Comparison of ENCODE assay signal across 8 cellular contexts in the genomic region with DNA sequence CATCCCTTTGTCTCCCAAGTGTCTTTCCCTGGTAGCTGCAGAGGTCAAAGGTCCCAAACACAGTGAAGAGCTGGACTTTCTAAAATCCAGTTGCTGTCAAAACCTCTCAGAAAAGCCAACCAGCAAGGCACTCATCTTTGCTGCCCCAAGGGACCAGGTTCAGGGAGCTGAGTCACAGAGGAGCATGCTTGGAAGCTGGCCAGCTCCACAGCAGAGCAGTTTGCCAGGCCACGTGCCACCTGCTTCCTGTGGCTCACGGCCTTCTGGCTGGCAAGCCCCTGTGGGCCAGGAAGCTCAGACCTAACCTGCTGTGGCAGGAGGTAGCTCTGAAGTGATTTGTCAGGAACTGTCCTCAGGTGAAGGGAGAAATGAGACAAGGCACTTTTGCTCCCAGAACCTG. TPM values are rescaled to one million over a fixed set of nuclear protein-coding genes. Genes with fewer than 3 reads are reported as not detected.
DNase-seq lines count a peak whose midpoint lies in the region; ATAC-seq and TF ChIP-seq lines count a peak whose summit lies in the region.

No MANE protein-coding gene starts in this region.

- H3K4me1 ChIP-seq in DOHH2 (ENCODE audit: control insufficient read depth, low read length) (peaks cover 77% of the 10 kb centered on the region), uterus (peaks cover 0 to 3% of the 10 kb centered on the region in 2 donors)
- H3K4me1 ChIP-seq in naive thymus-derived CD4-positive, alpha-beta T cell (ENCODE audit: control insufficient read depth in 2 of 2, insufficient read depth in 2 of 2, low read length in 2 of 2) = peaks cover 30 to 50% of the 10 kb centered on the region in 2 donors

- H3K36me3 ChIP-seq in DOHH2 (ENCODE audit: control insufficient read depth, low read length) (peaks cover 65% of the 10 kb centered on the region), uterus (no peaks in the 10 kb centered on the region)
- H3K36me3 ChIP-seq in naive thymus-derived CD4-positive, alpha-beta T cell (ENCODE audit: control insufficient read depth in 2 of 3, insufficient read depth in 3 of 3, low read length in 3 of 3) = peaks cover 38 to 45% (median 38%) of the 10 kb centered on the region in 3 experiments

- H3F3A ChIP-seq in DOHH2 (ENCODE audit: control insufficient read depth, insufficient read depth) = peaks cover 12% of the 10 kb centered on the region

- no peak overlapping the region for H3K4me3 ChIP-seq in DOHH2 (ENCODE audit: low read length)
- no peak overlapping the region for H3K4me3 ChIP-seq in naive thymus-derived CD4-positive, alpha-beta T cell (ENCODE audit: low read length)
- no peak overlapping the region for H3K4me3 ChIP-seq in uterus

- H3K27me3 ChIP-seq in DOHH2 (ENCODE audit: control insufficient read depth, low read length) = no peaks in the 10 kb centered on the region
- H3K27me3 ChIP-seq in naive thymus-derived CD4-positive, alpha-beta T cell (ENCODE audit: control insufficient read depth in 2 of 2, insufficient read depth in 2 of 2, low read length in 2 of 2) = no peaks in the 10 kb centered on the region
- H3K27me3 ChIP-seq in uterus = no peaks in the 10 kb centered on the region

- H3K27me3 Mint-ChIP-seq in naive thymus-derived CD4-positive, alpha-beta T cell = no peaks in the 10 kb centered on the region

- no peaks in the 10 kb centered on the region for H3K9me3 ChIP-seq in DOHH2 (ENCODE audit: control insufficient read depth, insufficient read depth, low read length)
- no peaks in the 10 kb centered on the region for H3K9me3 ChIP-seq in naive thymus-derived CD4-positive, alpha-beta T cell (ENCODE audit: control insufficient read depth in 2 of 3, low read length in 3 of 3)
- H3K9me3 ChIP-seq in uterus = no peaks in the 10 kb centered on the region

- peak overlapping the region in 8 of 9 donors; percentile 34 to 98 (median 88) for H3K27ac Mint-ChIP-seq in naive thymus-derived CD4-positive, alpha-beta T cell

- TF ChIP-seq POLR2A in uterus (IDR thresholded peaks at IDR 0.05) = no peak

- peaks cover 26 to 79% (median 68%) of the 10 kb centered on the region in 7 donors for H3K4me1 Mint-ChIP-seq in naive thymus-derived CD4-positive, alpha-beta T cell

- H3K36me3 Mint-ChIP-seq in naive thymus-derived CD4-positive, alpha-beta T cell = peaks cover 1 to 38% (median 25%) of the 10 kb centered on the region in 5 donors

- H4K20me1 ChIP-seq in DOHH2 (ENCODE audit: control insufficient read depth, insufficient read depth, low read depth, low read length) = no peaks in the 10 kb centered on the region

- intact Hi-C loops in naive thymus-derived CD4-positive, alpha-beta T cell (cut with micrococcal nuclease) = no loop called here
- intact Hi-C loops in uterus (cut with DNase I; ENCODE audit: low total_unique reads) = loop anchor here (10.0 kb wide), 1 partner anchor 529 kb away; a partner anchor contains a TSS

- H3K4me3 Mint-ChIP-seq in naive thymus-derived CD4-positive, alpha-beta T cell = peak overlapping the region in 2 of 10 donors; percentile 28 to 29

- peaks cover 0 to 2% (median 0%) of the 10 kb centered on the region in 11 donors for H3K9me3 Mint-ChIP-seq in naive thymus-derived CD4-positive, alpha-beta T cell

- DNase-seq in NCI-H1694 (lab: John Stamatoyannopoulos, UW) (peak; percentile 79), ecto neural progenitor cell (ENCODE audit: low spot score) (peak; percentile 38), uterus (peak; percentile 40 to 44), SKM-1 treated with dmso at 0.1 percent for 144 hours (lab: John Stamatoyannopoulos, UW; ENCODE audit: unreplicated experiment) (no peak)
- DNase-seq in activated CD4-positive, alpha-beta T cell treated with anti-CD3 and anti-CD28 coated beads, Interleukin-2, amount 50 U/mL, for 48 hours = peak; percentile 60 to 70
- peak in 7 of 9 donors; percentile 13 to 43 (median 23) for DNase-seq in naive thymus-derived CD4-positive, alpha-beta T cell

- CTCF ChIA-PET in naive thymus-derived CD4-positive, alpha-beta T cell (lab: Charles Lee) = interaction anchor here (1.3 to 9.7 kb wide), 6 partner anchors 47 to 237 kb away, joined by 3 to 119 read pairs (median 16); a partner anchor contains a TSS

- H3K79me2 ChIP-seq in DOHH2 (ENCODE audit: control insufficient read depth, low read length) = peaks cover 30% of the 10 kb centered on the region

- peak overlapping the region; percentile 37 for H3K4me2 ChIP-seq in DOHH2 (ENCODE audit: low read length)

- no peak for TF ChIP-seq CTCF in DOHH2 (IDR thresholded peaks at IDR 0.05; ENCODE audit: low read depth, low read length, poor library complexity, severe bottlenecking)
- no peak for TF ChIP-seq CTCF in uterus (IDR thresholded peaks at IDR 0.05)

- no peaks in the 10 kb centered on the region for H3K9me2 ChIP-seq in DOHH2 (replicated peaks; ENCODE audit: control insufficient read depth, low read length)

- POLR2A ChIA-PET in naive thymus-derived CD4-positive, alpha-beta T cell (lab: Charles Lee) = interaction anchor here (0.5 to 15.1 kb wide), 5 partner anchors 17 to 385 kb away, joined by 3 to 200 read pairs (median 3); a partner anchor contains a TSS

- H3K27ac ChIP-seq in DOHH2 (ENCODE audit: low read depth, low read length) (no peak overlapping the region), uterus (peak overlapping the region in 1 of 2 donors; percentile 26)
- H3K27ac ChIP-seq in naive thymus-derived CD4-positive, alpha-beta T cell (ENCODE audit: low read depth, low read length) = peak overlapping the region; percentile 72

- ATAC-seq in naive thymus-derived CD4-positive, alpha-beta T cell = no peak
- no peak for ATAC-seq in HG02884 (IDR thresholded peaks at IDR 0.05; ENCODE audit: unreplicated experiment)

RNA-seq across cellular contexts. Expression of a gene that starts 3.6 kb away (rescaled TPM):
- 100 to 1,000 TPM in 4 of 5 experiments, 10 to 100 TPM in 1; 51.7 to 212 (median 191) TPM for total RNA-seq in naive thymus-derived CD4-positive, alpha-beta T cell
- 100 to 1,000 TPM; 325 to 401 TPM for polyA plus RNA-seq in naive thymus-derived CD4-positive, alpha-beta T cell
- total RNA-seq in uterus = 100 to 1,000 TPM in 3 of 4 donors, 10 to 100 TPM in 1; 81.3 to 226 (median 161) TPM

RNA-seq across cellular contexts. Expression of a gene that starts 5.0 kb away (rescaled TPM):
- total RNA-seq in naive thymus-derived CD4-positive, alpha-beta T cell = 10 to 100 TPM; 80.0 to 99.3 (median 87.6) TPM
- polyA plus RNA-seq in naive thymus-derived CD4-positive, alpha-beta T cell = 10 to 100 TPM; 34.3 to 49.2 TPM
- total RNA-seq in uterus = 10 to 100 TPM; 16.2 to 86.1 (median 55.7) TPM

RNA-seq across cellular contexts. Expression of a gene that starts 31.9 kb away (rescaled TPM):
- total RNA-seq in naive thymus-derived CD4-positive, alpha-beta T cell = 1 to 10 TPM in 2 of 5 experiments, under 1 TPM in 2, not detected in 1; 0.27 to 1.6 (median 0.81) TPM
- polyA plus RNA-seq in naive thymus-derived CD4-positive, alpha-beta T cell = under 1 TPM; 0.13 to 0.59 TPM
- total RNA-seq in uterus = 100 to 1,000 TPM in 1 of 4 donors, 10 to 100 TPM in 2, 1 to 10 TPM in 1; 9.1 to 102 (median 12.4) TPM

RNA-seq across cellular contexts. Expression of a gene that starts 50.9 kb away (rescaled TPM):
- total RNA-seq in naive thymus-derived CD4-positive, alpha-beta T cell = 1 to 10 TPM; 2.8 to 9.7 (median 6.9) TPM
- 1 to 10 TPM; 1.6 to 2.7 TPM for polyA plus RNA-seq in naive thymus-derived CD4-positive, alpha-beta T cell
- 10 to 100 TPM in 1 of 4 donors, 1 to 10 TPM in 3; 3.5 to 11.5 (median 4.3) TPM for total RNA-seq in uterus
